In the genomic region with DNA sequence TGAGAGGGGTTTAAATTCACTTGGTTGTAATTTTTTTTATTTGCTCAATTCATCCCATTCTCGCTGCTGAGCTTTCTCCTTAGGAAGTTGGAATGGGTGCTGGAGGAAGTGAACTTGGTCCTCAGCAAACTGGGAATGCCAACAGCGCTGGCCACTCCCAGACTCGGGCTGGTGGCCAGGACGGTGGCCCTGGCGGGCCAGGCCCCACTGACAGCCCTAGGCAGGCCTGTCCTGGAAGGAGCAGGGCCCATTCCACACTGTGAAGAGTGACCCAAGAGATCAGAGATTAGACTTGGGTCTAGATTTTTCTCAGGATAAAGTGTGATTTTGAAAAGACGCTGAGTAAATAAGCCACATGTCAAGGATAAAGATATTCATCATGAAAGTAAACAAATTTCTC, we compare ENCODE assay signal across 8 cellular contexts.
DNase-seq lines count a peak whose midpoint lies in the region; ATAC-seq and TF ChIP-seq lines count a peak whose summit lies in the region.

No MANE protein-coding gene starts in this region.

- DNase-seq in activated CD4-positive, alpha-beta T cell treated with anti-CD3 and anti-CD28 coated beads, Interleukin-2, amount 10 ng/mL, durations not matched to agents 24 days and 14 days: no peak
- DNase-seq in activated CD4-positive, alpha-beta T cell treated with anti-CD3 and anti-CD28 coated beads, Interleukin-2, amount 50 U/mL, for 4 hours: no peak
- peak; percentile 24 for DNase-seq in cerebellum (ENCODE audit: low spot score)
- peak in 1 of 2 donors; percentile 91 for DNase-seq in tibial artery
- no peak for DNase-seq in stimulated activated naive CD4-positive, alpha-beta T cell treated with Interleukin-2 at 50 U/mL for 16 hours (lab: John Stamatoyannopoulos, UW)
- DNase-seq in NCI-H226: no peak

- H3K27me3 Mint-ChIP-seq in activated CD4-positive, alpha-beta T cell treated with anti-CD3 and anti-CD28 coated beads, Interleukin-2, amount 10 ng/mL, durations not matched to agents 24 days and 14 days: peaks cover 12% of the 10 kb centered on the region

- intact Hi-C loops in activated CD4-positive, alpha-beta T cell treated with anti-CD3 and anti-CD28 coated beads, Interleukin-2, amount 10 ng/mL, durations not matched to agents 24 days and 14 days (cut with micrococcal nuclease): loop anchor here (5.0 kb wide), 1 partner anchor 126 kb away; no protein-coding TSS in a partner anchor
- intact Hi-C loops in tibial artery (cut with DNase I; ENCODE audit: low total_unique reads): loop anchor here (5.0 kb wide), 1 partner anchor 41 kb away; no protein-coding TSS in a partner anchor

- H3K36me3 ChIP-seq in mesodermal cell (ENCODE audit: control insufficient read depth, insufficient read depth, low read length) (no peaks in the 10 kb centered on the region), tibial artery (no peaks in the 10 kb centered on the region)

- H3K4me3 Mint-ChIP-seq in activated CD4-positive, alpha-beta T cell treated with anti-CD3 and anti-CD28 coated beads, Interleukin-2, amount 10 ng/mL, durations not matched to agents 24 days and 14 days: peak overlapping the region; percentile 93

- TF ChIP-seq CTCF in tibial artery (IDR thresholded peaks at IDR 0.05): no peak

- H3K4me1 Mint-ChIP-seq in activated CD4-positive, alpha-beta T cell treated with anti-CD3 and anti-CD28 coated beads, Interleukin-2, amount 10 ng/mL, durations not matched to agents 24 days and 14 days: peaks cover 78% of the 10 kb centered on the region

- H3K9me3 Mint-ChIP-seq in activated CD4-positive, alpha-beta T cell treated with anti-CD3 and anti-CD28 coated beads, Interleukin-2, amount 10 ng/mL, durations not matched to agents 24 days and 14 days: no peaks in the 10 kb centered on the region

- H3K27ac Mint-ChIP-seq in activated CD4-positive, alpha-beta T cell treated with anti-CD3 and anti-CD28 coated beads, Interleukin-2, amount 10 ng/mL, durations not matched to agents 24 days and 14 days: peak overlapping the region; percentile 34

- no peak for ATAC-seq in GM21825 (IDR thresholded peaks at IDR 0.05; ENCODE audit: unreplicated experiment)

- H3K4me1 ChIP-seq in mesodermal cell (ENCODE audit: control insufficient read depth, insufficient read depth, low read length, poor library complexity, severe bottlenecking) (peaks cover 22% of the 10 kb centered on the region), tibial artery (peaks cover 0 to 58% (median 50%) of the 10 kb centered on the region in 4 donors)

- H3K9me3 ChIP-seq in mesodermal cell (ENCODE audit: control insufficient read depth, low read length) (no peaks in the 10 kb centered on the region), tibial artery (no peaks in the 10 kb centered on the region)

- H3K4me3 ChIP-seq in mesodermal cell (ENCODE audit: extremely low read depth, insufficient read depth, low read length, poor library complexity, severe bottlenecking) (no peak overlapping the region), tibial artery (no peak overlapping the region)

- no peaks in the 10 kb centered on the region for H3K27me3 ChIP-seq in tibial artery

- H3K36me3 Mint-ChIP-seq in activated CD4-positive, alpha-beta T cell treated with anti-CD3 and anti-CD28 coated beads, Interleukin-2, amount 10 ng/mL, durations not matched to agents 24 days and 14 days (ENCODE audit: low read depth): peaks cover 18% of the 10 kb centered on the region

- H3K27ac ChIP-seq in mesodermal cell (ENCODE audit: low read depth, low read length, severe bottlenecking): peak overlapping the region; percentile 16
- H3K27ac ChIP-seq in tibial artery: peak overlapping the region; percentile 72 to 78

- 91 to 95% methylated on average over 3 to 4 of the region's 6 CpGs for WGBS in mesodermal cell (ENCODE audit: insufficient coverage in 2 of 2), 2 experiments
